In genomic region chr2:26577442-26578433, GRCh38 we compare ENCODE assay signal across 8 cellular contexts.
DNase-seq lines count a peak whose midpoint lies in the region; ATAC-seq, FAIRE-seq and TF ChIP-seq lines count a peak whose summit lies in the region.

No MANE protein-coding gene starts in this region.

- TF ChIP-seq POLR2A in endothelial cell of umbilical vein (IDR thresholded peaks at IDR 0.05; ENCODE audit: low read depth, low read length), result no peak

- H3K27me3 ChIP-seq in CD4-positive, alpha-beta T cell (ENCODE audit: control insufficient read depth, insufficient read depth, low read length), result peaks cover 8% of the 10 kb centered on the region
- peaks cover 0 to 7% of the 10 kb centered on the region in 2 experiments for H3K27me3 ChIP-seq in endothelial cell of umbilical vein (ENCODE audit: control insufficient read depth in 2 of 2, insufficient read depth in 2 of 2, low read length in 2 of 2)

- no peak overlapping the region for H3K9ac ChIP-seq in endothelial cell of umbilical vein (replicated peaks; ENCODE audit: extremely low read depth, insufficient read depth, low read length)

- no TSS peak for BruUV-seq in endothelial cell of umbilical vein (replicated peaks; lab: Mats Ljungman, UMichigan)

- dilution Hi-C loops in endothelial cell of umbilical vein (cut with MboI; ENCODE audit: extremely low pct_ligation_motif_present, low sequenced_read_pairs), result no loop called here

- no peak overlapping the region for H3K27ac ChIP-seq in CD4-positive, alpha-beta T cell (ENCODE audit: low read depth, low read length)
- H3K27ac ChIP-seq in endothelial cell of umbilical vein (ENCODE audit: insufficient read depth, low read depth, low read length), result no peak overlapping the region

- H3K4me3 Mint-ChIP-seq in CD4-positive, alpha-beta T cell, result no peak overlapping the region

- TF ChIP-seq CTCF in CD4-positive, alpha-beta T cell (IDR thresholded peaks at IDR 0.05), result peak; percentile 98
- peak; percentile 95 to 98 for TF ChIP-seq CTCF in endothelial cell of umbilical vein (IDR thresholded peaks at IDR 0.05; ENCODE audit: extremely low read depth in 1 of 2, insufficient read depth in 1 of 2, low read depth in 1 of 2, low read length in 2 of 2)

- no peak overlapping the region for H2AFZ ChIP-seq in endothelial cell of umbilical vein (ENCODE audit: low read depth, low read length)

- no peak overlapping the region for H3K4me2 ChIP-seq in endothelial cell of umbilical vein (ENCODE audit: insufficient read depth, low read length)

- H3K27me3 Mint-ChIP-seq in CD4-positive, alpha-beta T cell, result peaks cover 30% of the 10 kb centered on the region

- intact Hi-C loops in CD4-positive, alpha-beta T cell (cut with DNase I, micrococcal nuclease), result loop anchor here (1.0 to 10.0 kb wide), 8 partner anchors 73 to 627 kb away; no protein-coding TSS in a partner anchor
- intact Hi-C loops in endothelial cell of umbilical vein (cut with micrococcal nuclease), result loop anchor here (1.0 to 5.0 kb wide), 3 partner anchors 45 to 105 kb away; no protein-coding TSS in a partner anchor

- no peaks in the 10 kb centered on the region for H3K36me3 ChIP-seq in endothelial cell of umbilical vein (ENCODE audit: control insufficient read depth in 2 of 2, extremely low read depth in 1 of 2, insufficient read depth in 2 of 2, low read length in 2 of 2)

- no peaks in the 10 kb centered on the region for H3K4me1 Mint-ChIP-seq in CD4-positive, alpha-beta T cell (ENCODE audit: low read depth)

- H3K4me1 ChIP-seq in endothelial cell of umbilical vein (ENCODE audit: control insufficient read depth, extremely low read depth, insufficient read depth, low read length), result no peaks in the 10 kb centered on the region

- H3K4me3 ChIP-seq in endothelial cell of umbilical vein (replicated peaks in 1 of 3; ENCODE audit: insufficient read depth in 1 of 3, low read depth in 1 of 3, low read length in 3 of 3), result no peak overlapping the region

- H3K79me2 ChIP-seq in endothelial cell of umbilical vein (ENCODE audit: control insufficient read depth, insufficient read depth, low read length), result no peaks in the 10 kb centered on the region

- DNase-seq in CD4-positive, alpha-beta T cell, result peak; percentile 26 to 73 (median 52)
- DNase-seq in HEK293T (ENCODE audit: extremely low spot score) (peak; percentile 87), NCI-H82 treated with DMSO at 0.1 percent for 48 hours (lab: John Stamatoyannopoulos, UW; ENCODE audit: unreplicated experiment) (peak; percentile 26), endothelial cell of umbilical vein (ENCODE audit: low read depth, low spot score) (peak; percentile 59), mucosa of gallbladder (ENCODE audit: low spot score) (peak; percentile 63)
- peak; percentile 84 for DNase-seq in activated CD8-positive, alpha-beta memory T cell treated with anti-CD3 and anti-CD28 coated beads for 24 hours
- peak; percentile 39 to 45 for DNase-seq in stimulated activated CD8-positive, alpha-beta memory T cell treated with anti-CD3 and anti-CD28 coated beads, Interleukin-7, amount 100 ng/mL, for 1 hour (ENCODE audit: low read depth in 2 of 2)

- H3K9me1 ChIP-seq in endothelial cell of umbilical vein (replicated peaks; ENCODE audit: control insufficient read depth, extremely low read depth, insufficient read depth, low read length), result no peaks in the 10 kb centered on the region

- FAIRE-seq in endothelial cell of umbilical vein (lab: Jason Lieb, UNC), result peak; percentile 95

- CTCF ChIA-PET in CD4-positive, alpha-beta T cell (lab: Charles Lee), result interaction anchor here (0.7 to 1.6 kb wide), 9 partner anchors 10 to 627 kb away, joined by 3 to 7 read pairs (median 3); no protein-coding TSS in a partner anchor
- CTCF ChIA-PET in HEK293T (lab: Yijun Ruan, JAX) (interaction anchor here (0.7 to 2.3 kb wide), 10 partner anchors 12 to 383 kb away, joined by 3 to 12 read pairs (median 4); partner anchors contain the start of gene ADGRF3), endothelial cell of umbilical vein (lab: Charles Lee) (interaction anchor here (0.6 to 3.5 kb wide), 46 partner anchors 9 to 725 kb away, joined by 3 to 35 read pairs (median 4); partner anchors contain the start of gene CENPA)

- peak; percentile 93 for ATAC-seq in CD4-positive, alpha-beta T cell (ENCODE audit: poor library complexity)
- no peak for ATAC-seq in HG02870 (IDR thresholded peaks at IDR 0.05; ENCODE audit: unreplicated experiment)

- H3K27ac Mint-ChIP-seq in CD4-positive, alpha-beta T cell, result no peak overlapping the region

- no peaks in the 10 kb centered on the region for H3K9me3 Mint-ChIP-seq in CD4-positive, alpha-beta T cell

- H4K20me1 ChIP-seq in endothelial cell of umbilical vein (replicated peaks; ENCODE audit: control insufficient read depth, extremely low read depth, insufficient read depth, low read length), result no peaks in the 10 kb centered on the region

- H3K36me3 Mint-ChIP-seq in CD4-positive, alpha-beta T cell (ENCODE audit: low read depth), result no peaks in the 10 kb centered on the region

- POLR2A ChIA-PET in CD4-positive, alpha-beta T cell (lab: Charles Lee), result interaction anchor here (1.2 kb wide), 1 partner anchor 66 kb away, joined by 3 read pairs; no protein-coding TSS in a partner anchor
- POLR2A ChIA-PET in HEK293T (lab: Yijun Ruan, JAX) (interaction anchor here (0.9 to 1.0 kb wide), 2 partner anchors 58 to 232 kb away, joined by 3 read pairs; partner anchors contain the start of gene SELENOI), endothelial cell of umbilical vein (lab: Charles Lee) (no interaction called here)

- no peaks in the 10 kb centered on the region for H3K9me3 ChIP-seq in CD4-positive, alpha-beta T cell (ENCODE audit: control insufficient read depth, low read length)
- no peaks in the 10 kb centered on the region for H3K9me3 ChIP-seq in endothelial cell of umbilical vein (replicated peaks; ENCODE audit: control insufficient read depth, insufficient read depth, low read length)

TF ChIP-seq in HEK293T, 16 proteins besides CTCF, POLR2A, EP300 and RAD21:
- no peak for TF ChIP-seq LEF1 (IDR thresholded peaks at IDR 0.05; ENCODE audit: borderline replicate concordance)
- TF ChIP-seq L3MBTL2 (conservative IDR thresholded peaks at IDR 0.05), result no peak
- TF ChIP-seq FOXM1 (IDR thresholded peaks at IDR 0.05; ENCODE audit: borderline replicate concordance), result no peak
- no peak for TF ChIP-seq ARNT (IDR thresholded peaks at IDR 0.05)
- no peak for TF ChIP-seq TARDBP (IDR thresholded peaks at IDR 0.05)
- no peak for TF ChIP-seq FOXA1 (IDR thresholded peaks at IDR 0.05)
- no peak for TF ChIP-seq ZNF384 (IDR thresholded peaks at IDR 0.05)
- TF ChIP-seq ELF4 (IDR thresholded peaks at IDR 0.05), result no peak
- TF ChIP-seq CTBP1 (IDR thresholded peaks at IDR 0.05; ENCODE audit: borderline replicate concordance), result no peak
- TF ChIP-seq BHLHE40 (IDR thresholded peaks at IDR 0.05; ENCODE audit: borderline replicate concordance), result no peak
- TF ChIP-seq PKNOX1 (IDR thresholded peaks at IDR 0.05), result no peak
- TF ChIP-seq HDGF (IDR thresholded peaks at IDR 0.05; ENCODE audit: borderline replicate concordance), result no peak
- TF ChIP-seq FOXK2 (IDR thresholded peaks at IDR 0.05), result no peak
- no peak for TF ChIP-seq SP1 (IDR thresholded peaks at IDR 0.05)
- TF ChIP-seq NFRKB (IDR thresholded peaks at IDR 0.05), result no peak
- no peak for TF ChIP-seq SUZ12 (IDR thresholded peaks at IDR 0.05)

TF ChIP-seq in endothelial cell of umbilical vein, 7 proteins besides CTCF, POLR2A, EP300 and RAD21:
- TF ChIP-seq JUN (IDR thresholded peaks at IDR 0.05; ENCODE audit: borderline replicate concordance, insufficient read depth, insufficient read length, low read depth) (no peak), GATA2 (IDR thresholded peaks at IDR 0.05; ENCODE audit: insufficient read depth, insufficient read length, low read depth, low read length) (no peak), MAX (IDR thresholded peaks at IDR 0.05; ENCODE audit: insufficient read depth, insufficient read length) (no peak), MYC (IDR thresholded peaks at IDR 0.05; ENCODE audit: low read depth, low read length) (no peak), POLR2AphosphoS5 (IDR thresholded peaks at IDR 0.05; ENCODE audit: insufficient read depth, low read depth, low read length) (no peak), FOS (IDR thresholded peaks at IDR 0.05; ENCODE audit: borderline replicate concordance, insufficient read depth, low read length) (no peak), EZH2 (IDR thresholded peaks at IDR 0.05; ENCODE audit: borderline replicate concordance, low read depth, low read length, severe bottlenecking) (no peak)

Comparison
In these comparisons a context has a peak if more than half of its experiments do, and no peak if none do; other contexts are left out.
1. DNase-seq: peak in every context shown above with its lines; median percentile 87 in HEK293T; 84 in activated CD8-positive, alpha-beta memory T cell treated with anti-CD3 and anti-CD28 coated beads for 24 hours; 63 in mucosa of gallbladder; 59 in endothelial cell of umbilical vein; 52 in CD4-positive, alpha-beta T cell; 42 in stimulated activated CD8-positive, alpha-beta memory T cell treated with anti-CD3 and anti-CD28 coated beads, Interleukin-7, amount 100 ng/mL, for 1 hour; 26 in NCI-H82 treated with DMSO at 0.1 percent for 48 hours.